In the genomic region with DNA sequence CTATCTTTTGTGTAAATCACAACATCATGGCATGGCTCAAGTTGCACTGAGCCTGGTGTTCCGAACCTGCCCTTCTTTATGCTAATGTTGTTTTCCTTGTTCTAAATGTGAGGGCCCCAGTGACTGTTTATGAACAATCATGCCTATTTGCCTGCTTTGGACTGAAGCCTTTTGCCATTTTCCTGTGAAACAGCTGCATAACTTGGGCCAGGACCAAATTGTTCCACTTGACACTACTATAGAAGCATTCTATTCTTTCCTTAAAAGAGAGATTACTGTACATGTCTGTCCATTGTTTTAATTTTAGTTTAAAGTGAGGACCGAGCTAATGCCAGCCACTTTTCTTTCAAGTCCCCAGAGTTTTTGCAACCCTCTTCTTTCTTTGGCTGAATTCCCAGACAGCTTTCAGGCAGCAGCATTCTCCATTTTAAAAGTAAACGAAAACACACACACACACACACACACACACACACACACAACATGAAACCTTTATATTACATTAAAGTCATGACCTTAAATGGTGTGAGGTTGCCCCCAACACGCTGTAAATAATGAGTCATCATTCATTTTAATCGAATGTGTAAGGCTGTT, we compare ENCODE assay signal across 11 cellular contexts.
A peak's percentile ranks its signal among the peaks of the same experiment; 100 is the strongest.
DNase-seq lines count a peak whose midpoint lies in the region; ATAC-seq and TF ChIP-seq lines count a peak whose summit lies in the region.
"Had no signal": no experiment of that assay in that cellular context is flagged by ENCODE, and none has a peak within 500 bp of the region (broad histone marks: within the 10 kb centered on the region; RNA-seq: fewer than 3 reads in every experiment).

No MANE protein-coding gene starts in this region.

- H3K79me2 ChIP-seq in fibroblast of lung (ENCODE audit: control insufficient read depth, insufficient read depth, low read length) = no peaks in the 10 kb centered on the region

- H3K36me3 ChIP-seq in HUES6 (ENCODE audit: control insufficient read depth, insufficient read depth, low read length) = no peaks in the 10 kb centered on the region
- no peaks in the 10 kb centered on the region for H3K36me3 ChIP-seq in fibroblast of lung (ENCODE audit: control insufficient read depth, insufficient read depth, low read length)

- no peak overlapping the region for H3K4me3 ChIP-seq in HUES6 (ENCODE audit: low read depth, low read length)
- no peak overlapping the region for H3K4me3 ChIP-seq in fibroblast of lung (replicated peaks in 1 of 4; ENCODE audit: control extremely low read depth in 1 of 4, insufficient read depth in 1 of 4, low read depth in 3 of 4, low read length in 4 of 4)

- H3K4me1 Mint-ChIP-seq in stimulated activated memory B cell treated with anti-CD40 and anti-IgM and Interleukin-4, amounts not matched to agents 10 μg/mL and 1 μg/mL and 100 μg/mL, for 72 hours = no peaks in the 10 kb centered on the region
- H3K4me1 Mint-ChIP-seq: activated naive CD8-positive, alpha-beta T cell treated with anti-CD3 and anti-CD28 coated beads, Interleukin-2, amount 50 U/mL, for 24 hours; stimulated activated effector memory CD8-positive, alpha-beta T cell treated with anti-CD3 and anti-CD28 coated beads, Interleukin-12 subunit alpha, Interleukin-12 subunit beta, amount 100 ng/mL, for 72 hours had no signal

- H4K20me1 ChIP-seq in fibroblast of lung (ENCODE audit: control insufficient read depth, extremely low read depth, insufficient read depth, low read length) = no peaks in the 10 kb centered on the region

- H3K27ac ChIP-seq in HUES6 (ENCODE audit: low read depth, low read length) (0 out of 2 replicates have a peak overlapping the region, but pooled peaks have one; percentile 30), fibroblast of lung (ENCODE audit: insufficient read depth, low read length) (no peak overlapping the region)

- no peak overlapping the region for H3K27ac Mint-ChIP-seq in stimulated activated memory B cell treated with anti-CD40 and anti-IgM and Interleukin-4, amounts not matched to agents 10 μg/mL and 1 μg/mL and 100 μg/mL, for 72 hours
- H3K27ac Mint-ChIP-seq: activated naive CD8-positive, alpha-beta T cell treated with anti-CD3 and anti-CD28 coated beads, Interleukin-2, amount 50 U/mL, for 24 hours; stimulated activated effector memory CD8-positive, alpha-beta T cell treated with anti-CD3 and anti-CD28 coated beads, Interleukin-12 subunit alpha, Interleukin-12 subunit beta, amount 100 ng/mL, for 72 hours had no signal

- no peaks in the 10 kb centered on the region for H3K27me3 Mint-ChIP-seq in stimulated activated memory B cell treated with anti-CD40 and anti-IgM and Interleukin-4, amounts not matched to agents 10 μg/mL and 1 μg/mL and 100 μg/mL, for 72 hours
- H3K27me3 Mint-ChIP-seq: activated naive CD8-positive, alpha-beta T cell treated with anti-CD3 and anti-CD28 coated beads, Interleukin-2, amount 50 U/mL, for 24 hours had no signal

- H3K4me3 Mint-ChIP-seq in stimulated activated memory B cell treated with anti-CD40 and anti-IgM and Interleukin-4, amounts not matched to agents 10 μg/mL and 1 μg/mL and 100 μg/mL, for 72 hours = no peak overlapping the region
- H3K4me3 Mint-ChIP-seq: activated naive CD8-positive, alpha-beta T cell treated with anti-CD3 and anti-CD28 coated beads, Interleukin-2, amount 50 U/mL, for 24 hours; stimulated activated effector memory CD8-positive, alpha-beta T cell treated with anti-CD3 and anti-CD28 coated beads, Interleukin-12 subunit alpha, Interleukin-12 subunit beta, amount 100 ng/mL, for 72 hours had no signal

- no peak overlapping the region for H3K4me2 ChIP-seq in fibroblast of lung (ENCODE audit: extremely low read depth, insufficient read depth, low read length)

- no peak for TF ChIP-seq CTCF in fibroblast of lung (conservative IDR thresholded peaks at IDR 0.05 in 1 of 2, IDR thresholded peaks at IDR 0.05 in 1 of 2; ENCODE audit: low read depth in 1 of 2, low read length in 2 of 2)

- peak; percentile 87 for DNase-seq in NCI-H69 (lab: John Stamatoyannopoulos, UW)
- peak; percentile 46 to 74 for DNase-seq in fibroblast of lung (ENCODE audit: low read depth in 2 of 2)
- peak; percentile 79 for DNase-seq in putamen (ENCODE audit: low spot score)
- no peak for DNase-seq in A172 (ENCODE audit: low spot score)
- no peak for DNase-seq in stimulated activated CD4-positive, alpha-beta T cell treated with anti-CD3 and anti-CD28 coated beads, Interleukin-2, amount 100 ng/mL, for 48 hours
- DNase-seq: activated naive CD8-positive, alpha-beta T cell treated with anti-CD3 and anti-CD28 coated beads, Interleukin-2, amount 50 U/mL, for 24 hours; Karpas-422; T1000 had no signal

- peaks cover 2% of the 10 kb centered on the region for H3K9me3 Mint-ChIP-seq in stimulated activated memory B cell treated with anti-CD40 and anti-IgM and Interleukin-4, amounts not matched to agents 10 μg/mL and 1 μg/mL and 100 μg/mL, for 72 hours
- H3K9me3 Mint-ChIP-seq: activated naive CD8-positive, alpha-beta T cell treated with anti-CD3 and anti-CD28 coated beads, Interleukin-2, amount 50 U/mL, for 24 hours had no signal

- no peak overlapping the region for H3K9ac ChIP-seq in HUES6 (ENCODE audit: low read length)
- H3K9ac ChIP-seq in fibroblast of lung (ENCODE audit: insufficient read depth, low read length) = no peak overlapping the region

- peaks cover 15% of the 10 kb centered on the region for H3K4me1 ChIP-seq in HUES6 (ENCODE audit: control insufficient read depth, insufficient read depth, low read length)
- no peaks in the 10 kb centered on the region for H3K4me1 ChIP-seq in fibroblast of lung (ENCODE audit: control insufficient read depth, extremely low read depth, insufficient read depth, low read length)

- no peaks in the 10 kb centered on the region for H3K36me3 Mint-ChIP-seq in stimulated activated memory B cell treated with anti-CD40 and anti-IgM and Interleukin-4, amounts not matched to agents 10 μg/mL and 1 μg/mL and 100 μg/mL, for 72 hours
- H3K36me3 Mint-ChIP-seq: stimulated activated effector memory CD8-positive, alpha-beta T cell treated with anti-CD3 and anti-CD28 coated beads, Interleukin-12 subunit alpha, Interleukin-12 subunit beta, amount 100 ng/mL, for 72 hours had no signal

- H2AFZ ChIP-seq in fibroblast of lung (ENCODE audit: low read length) = no peak overlapping the region

- H3K27me3 ChIP-seq in HUES6 (ENCODE audit: control insufficient read depth, insufficient read depth, low read length) (no peaks in the 10 kb centered on the region), fibroblast of lung (ENCODE audit: control insufficient read depth, insufficient read depth, low read length) (no peaks in the 10 kb centered on the region)

- no peak for ATAC-seq in stimulated activated memory B cell treated with anti-CD40 and anti-IgM and Interleukin-4, amounts not matched to agents 10 μg/mL and 1 μg/mL and 100 μg/mL, for 72 hours
- ATAC-seq: activated naive CD8-positive, alpha-beta T cell treated with anti-CD3 and anti-CD28 coated beads, Interleukin-2, amount 50 U/mL, for 24 hours; stimulated activated effector memory CD8-positive, alpha-beta T cell treated with anti-CD3 and anti-CD28 coated beads, Interleukin-12 subunit alpha, Interleukin-12 subunit beta, amount 100 ng/mL, for 72 hours had no signal

- H3K9me3 ChIP-seq in HUES6 (ENCODE audit: control insufficient read depth, insufficient read depth, low read depth, low read length) = no peaks in the 10 kb centered on the region
- no peaks in the 10 kb centered on the region for H3K9me3 ChIP-seq in fibroblast of lung (ENCODE audit: control insufficient read depth, insufficient read depth, low read depth, low read length)

Comparison
In these comparisons a context has a peak if more than half of its experiments do, and no peak if none do; other contexts are left out.
1. DNase-seq: peak in NCI-H69 (single experiment), fibroblast of lung (2 of 2) and putamen (single experiment); none in A172 (single experiment) and stimulated activated CD4-positive, alpha-beta T cell treated with anti-CD3 and anti-CD28 coated beads, Interleukin-2, amount 100 ng/mL, for 48 hours (0 of 2).